In the genomic region with DNA sequence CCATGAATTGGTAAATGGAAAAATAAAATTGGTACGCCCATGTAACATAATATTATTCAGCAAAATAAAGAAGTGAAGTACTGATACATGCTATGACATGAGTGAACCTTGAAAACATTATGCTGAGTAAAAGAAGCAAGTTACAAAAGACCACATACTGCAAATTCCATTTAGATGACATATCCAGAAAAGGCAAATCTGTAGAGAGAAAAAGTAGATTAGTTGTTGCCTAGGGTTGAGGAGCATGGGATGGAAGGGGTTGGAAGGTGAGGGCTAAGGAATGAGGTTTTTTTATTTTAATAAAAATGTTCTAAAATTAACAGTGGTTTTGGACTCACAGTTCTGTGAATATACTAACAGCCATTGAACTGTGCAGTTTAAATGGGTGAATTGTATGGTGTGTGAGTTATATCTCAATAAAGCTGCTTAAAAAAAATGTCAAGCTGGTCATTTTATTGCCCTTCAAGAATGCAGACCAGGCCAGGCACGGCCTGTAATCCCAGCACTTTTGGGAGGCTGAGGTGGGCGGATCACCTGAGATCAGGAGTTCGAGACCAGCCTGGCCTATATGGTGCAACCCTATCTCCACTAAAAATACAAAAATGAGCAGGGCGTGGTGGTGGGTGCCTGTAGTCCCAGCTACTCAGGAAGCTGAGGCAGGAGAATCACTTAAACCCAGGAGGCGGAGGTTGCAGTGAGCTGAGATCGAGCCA, we compare ENCODE assay signal across 11 cellular contexts. TPM values are rescaled to one million over a fixed set of nuclear protein-coding genes. Genes with fewer than 3 reads are reported as not detected.
DNase-seq lines count a peak whose midpoint lies in the region; ATAC-seq and TF ChIP-seq lines count a peak whose summit lies in the region.
"Had no signal": no experiment of that assay in that cellular context is flagged by ENCODE, and none has a peak within 500 bp of the region (broad histone marks: within the 10 kb centered on the region; RNA-seq: fewer than 3 reads in every experiment).

No MANE protein-coding gene starts in this region.

- no peak overlapping the region for H2BK12ac ChIP-seq in mesenchymal stem cell (ENCODE audit: low read length in 2 of 2)

- H3K36me3 ChIP-seq in Caco-2 (ENCODE audit: control insufficient read depth, insufficient read depth, low read length) (no peaks in the 10 kb centered on the region), mesenchymal stem cell (ENCODE audit: control insufficient read depth in 1 of 2, insufficient read depth in 2 of 2, low read depth in 1 of 2, low read length in 2 of 2) (no peaks in the 10 kb centered on the region)

- H2BK120ac ChIP-seq in mesenchymal stem cell (ENCODE audit: low read depth, low read length) = peak overlapping the region; percentile 3

- peaks cover 42% of the 10 kb centered on the region for H3K4me1 Mint-ChIP-seq in Caco-2 (ENCODE audit: low read depth, unreplicated experiment)

- H4K91ac ChIP-seq in mesenchymal stem cell (ENCODE audit: low read length) = no peak overlapping the region

- H2BK15ac ChIP-seq in mesenchymal stem cell (ENCODE audit: low read depth, poor library complexity, severe bottlenecking) = no peak overlapping the region

- TF ChIP-seq CTCF in Caco-2 (IDR thresholded peaks at IDR 0.05; ENCODE audit: insufficient read depth in 1 of 2, low read depth in 1 of 2, low read length in 1 of 2, severe bottlenecking in 1 of 2, unreplicated experiment in 1 of 2) (no peak), cardiac fibroblast (IDR thresholded peaks at IDR 0.05; ENCODE audit: low read depth, low read length) (no peak)

- no peak overlapping the region for H2AFZ ChIP-seq in mesenchymal stem cell (ENCODE audit: low read depth, low read length)

- 77% methylated on average over 6 of the region's 7 CpGs for WGBS in mesenchymal stem cell

- H4K8ac ChIP-seq in mesenchymal stem cell (ENCODE audit: low read length) = no peak overlapping the region

- no peaks in the 10 kb centered on the region for H3K79me1 ChIP-seq in mesenchymal stem cell (replicated peaks; ENCODE audit: low read length, poor library complexity, severe bottlenecking)

- H2AK5ac ChIP-seq in mesenchymal stem cell (ENCODE audit: low read length, severe bottlenecking) = peak overlapping the region; percentile 85

- H3K9me3 ChIP-seq in Caco-2 = no peaks in the 10 kb centered on the region; the same call in 1 of the 2 replicates
- no peaks in the 10 kb centered on the region for H3K9me3 ChIP-seq in mesenchymal stem cell (ENCODE audit: control insufficient read depth, low read length)

- H3K4me3 Mint-ChIP-seq in Caco-2 (ENCODE audit: unreplicated experiment) = no peak overlapping the region

- H3K4me1 ChIP-seq in Caco-2 (peaks cover 45% of the 10 kb centered on the region), mesenchymal stem cell (ENCODE audit: control insufficient read depth, insufficient read depth, low read depth, low read length) (peaks cover 8% of the 10 kb centered on the region)

- H3K9ac ChIP-seq in mesenchymal stem cell (ENCODE audit: low read length) = no peak overlapping the region

- ATAC-seq in Right ventricle myocardium inferior (no peak), GM18498 (IDR thresholded peaks at IDR 0.05; ENCODE audit: unreplicated experiment) (no peak), HG03442 (IDR thresholded peaks at IDR 0.05; ENCODE audit: unreplicated experiment) (no peak)

- no peaks in the 10 kb centered on the region for H3K27me3 Mint-ChIP-seq in Caco-2 (ENCODE audit: insufficient read depth, unreplicated experiment)

- H3K4me2 ChIP-seq in mesenchymal stem cell (ENCODE audit: low read length, poor library complexity, severe bottlenecking) = no peak overlapping the region

- peak overlapping the region; percentile 76 for H3K27ac ChIP-seq in mesenchymal stem cell (ENCODE audit: low read length, poor library complexity, severe bottlenecking)

- POLR2A ChIA-PET in Caco-2 (lab: Charles Lee) = no interaction called here

- DNase-seq in Caco-2 = peak; percentile 48 to 60
- peak; percentile 95 for DNase-seq in M059J (ENCODE audit: low read depth)
- peak; percentile 82 to 91 for DNase-seq in cardiac fibroblast (ENCODE audit: low read depth in 2 of 2)
- DNase-seq in mesenchymal stem cell = peak; percentile 74
- DNase-seq in epidermal melanocyte (ENCODE audit: insufficient read length, low spot score) = no peak
- no peak for DNase-seq in Right ventricle myocardium inferior (ENCODE audit: missing footprints)
- DNase-seq: amygdala, NCI-H345 had no signal

- no peaks in the 10 kb centered on the region for H3K27me3 ChIP-seq in Caco-2 (replicated peaks; ENCODE audit: control insufficient read depth, insufficient read depth, low read length)
- H3K27me3 ChIP-seq in mesenchymal stem cell (ENCODE audit: control insufficient read depth in 1 of 2, insufficient read depth in 1 of 2, low read length in 2 of 2) = no peaks in the 10 kb centered on the region

- no TSS peak for BruUV-seq in Caco-2 (replicated peaks; lab: Mats Ljungman, UMichigan)

- H3K4me3 ChIP-seq in Caco-2 (ENCODE audit: low read depth, low read length) (no peak overlapping the region), cardiac fibroblast (replicated peaks in 1 of 2; ENCODE audit: low read depth in 2 of 2, low read length in 2 of 2) (no peak overlapping the region), mesenchymal stem cell (ENCODE audit: insufficient read depth in 1 of 2, low read depth in 1 of 2, low read length in 2 of 2) (no peak overlapping the region)

- no peak overlapping the region for H3K14ac ChIP-seq in mesenchymal stem cell (ENCODE audit: low read length in 2 of 2)

- CTCF ChIA-PET in Caco-2 (lab: Charles Lee) = no interaction called here

- H3K9me3 Mint-ChIP-seq in Caco-2 (ENCODE audit: unreplicated experiment) = no peaks in the 10 kb centered on the region
- H3K9me3 Mint-ChIP-seq: CD4-positive, alpha-beta memory T cell had no signal

- H3K18ac ChIP-seq in mesenchymal stem cell (ENCODE audit: low read depth in 1 of 2, low read length in 2 of 2) = peak overlapping the region in 1 of 2 experiments; percentile 37

- H3K4ac ChIP-seq in mesenchymal stem cell (ENCODE audit: low read depth in 1 of 2, low read length in 2 of 2) = no peak overlapping the region

- H3K23ac ChIP-seq in mesenchymal stem cell (ENCODE audit: low read length in 2 of 2) = no peak overlapping the region

- H3K27ac Mint-ChIP-seq in Caco-2 (ENCODE audit: unreplicated experiment) = peak overlapping the region; percentile 64

- no peak overlapping the region for H2BK5ac ChIP-seq in mesenchymal stem cell (ENCODE audit: low read depth, low read length, poor library complexity, severe bottlenecking)

- peaks cover 20% of the 10 kb centered on the region for H3K36me3 Mint-ChIP-seq in Caco-2 (ENCODE audit: insufficient read depth, unreplicated experiment)
- H3K36me3 Mint-ChIP-seq: CD4-positive, alpha-beta memory T cell had no signal

- intact Hi-C loops in Caco-2 (cut with micrococcal nuclease; ENCODE audit: unreplicated experiment) = no loop called here
- intact Hi-C loops in Right ventricle myocardium inferior (cut with DNase I) = no loop called here

RNA-seq across cellular contexts. Expression of a gene that starts 8.1 kb away (rescaled TPM):
- total RNA-seq in Caco-2 (2022) = 167 and 170 TPM in 2 replicates
- total RNA-seq in M059J (2014; rRNA removed; shearing (Covaris generic)) = 99.0 and 103 TPM in 2 replicates
- 41.4 TPM for polyA plus RNA-seq in mesenchymal stem cell (2013, experiment 1 of 2)
- 40.1 TPM for polyA plus RNA-seq in mesenchymal stem cell (2013, experiment 2 of 2)
- 48.6 TPM for total RNA-seq in Right ventricle myocardium inferior

Comparison
In these comparisons a context has a peak if more than half of its experiments do, and no peak if none do; other contexts are left out.
1. DNase-seq: peak in Caco-2 (2 of 2), M059J (single experiment), cardiac fibroblast (2 of 2) and mesenchymal stem cell (single experiment); none in epidermal melanocyte (single experiment) and Right ventricle myocardium inferior (single experiment).